ENCODE assay signal across 28 cellular contexts in genomic region chr20:49388790-49389189, GRCh38.
"Had no signal": no experiment of that assay in that cellular context is flagged by ENCODE, and none has a peak within 500 bp of the region (broad histone marks: within the 10 kb centered on the region; RNA-seq: fewer than 3 reads in every experiment).

No MANE protein-coding gene starts in this region.

- H3K36me3 ChIP-seq: esophagus squamous epithelium, thyroid gland had no signal

- ATAC-seq: activated naive CD8-positive, alpha-beta T cell treated with anti-CD3 and anti-CD28 coated beads, Interleukin-2, amount 50 U/mL, for 24 hours had no signal

- H3K27ac ChIP-seq: thyroid gland, VCaP had no signal

- H3K4me1 ChIP-seq: thyroid gland had no signal

- H3K4me3 ChIP-seq: esophagus squamous epithelium, lung, thyroid gland had no signal

- H3K4me1 Mint-ChIP-seq: activated naive CD4-positive, alpha-beta T cell treated with anti-CD3 and anti-CD28 coated beads, Interleukin-2, amount 10 ng/mL, durations not matched to agents 7 days and 5 days had no signal

- FAIRE-seq: bronchial epithelial cell, keratinocyte, urothelium cell line had no signal

- DNase-seq: activated CD4-positive, CD25-positive, alpha-beta regulatory T cell treated with anti-CD3 and anti-CD28 coated beads, Interleukin-2, amount 50 U/mL, for 72 hours; activated CD8-positive, alpha-beta memory T cell treated with anti-CD3 and anti-CD28 coated beads for 24 hours; activated CD8-positive, alpha-beta memory T cell treated with anti-CD3 and anti-CD28 coated beads, Interleukin-2, amount 50 U/mL, for 48 hours; activated effector memory CD4-positive, alpha-beta T cell treated with Interleukin-2 at 50 U/mL for 16 hours; activated naive CD4-positive, alpha-beta T cell treated with anti-CD3 and anti-CD28 coated beads, Interleukin-2, amount 10 ng/mL, durations not matched to agents 7 days and 5 days; activated naive CD8-positive, alpha-beta T cell treated with anti-CD3 and anti-CD28 coated beads, Interleukin-2, amount 50 U/mL, for 24 hours; activated T-cell treated with anti-CD3 and anti-CD28 coated beads, Interleukin-2, amount 50 U/mL, for 48 hours; aorta; cerebellar nuclear complex; effector CD8-positive, alpha-beta T cell; esophagus squamous epithelium; glutamatergic neuron; hypothalamus; nephron progenitor cell; nucleus accumbens; stimulated activated CD4-positive, alpha-beta T cell treated with anti-CD3 and anti-CD28 coated beads, Interleukin-12 subunit alpha, Interleukin-12 subunit beta, amount 100 ng/mL, for 4 hours; stimulated activated CD4-positive, alpha-beta T cell treated with anti-CD3 and anti-CD28 coated beads, Interleukin-1b, Interleukin-23, amount 100 ng/mL, for 48 hours; stimulated activated CD8-positive, alpha-beta memory T cell treated with anti-CD3 and anti-CD28 coated beads, Interleukin-4, amount 100 ng/mL, for 48 hours; stimulated activated naive CD4-positive, alpha-beta T cell; thyroid gland had no signal

- H3K36me3 Mint-ChIP-seq: activated naive CD4-positive, alpha-beta T cell treated with anti-CD3 and anti-CD28 coated beads, Interleukin-2, amount 10 ng/mL, durations not matched to agents 7 days and 5 days; mesothelial cell of epicardium had no signal

- H3K9me3 ChIP-seq: esophagus squamous epithelium, thyroid gland had no signal

- H3K9me3 Mint-ChIP-seq: activated naive CD4-positive, alpha-beta T cell treated with anti-CD3 and anti-CD28 coated beads, Interleukin-2, amount 10 ng/mL, durations not matched to agents 7 days and 5 days; activated naive CD8-positive, alpha-beta T cell treated with anti-CD3 and anti-CD28 coated beads, Interleukin-2, amount 50 U/mL, for 24 hours; mesothelial cell of epicardium; nephron progenitor cell; T-helper 1 cell treated with Interleukin-12 subunit alpha and Interleukin-12 subunit beta and Interleukin-4 antibody, amounts not matched to agents 30 μg/mL and 1 μg/mL, for 36 hours had no signal

- H3K27ac Mint-ChIP-seq: activated naive CD4-positive, alpha-beta T cell treated with anti-CD3 and anti-CD28 coated beads, Interleukin-2, amount 10 ng/mL, durations not matched to agents 7 days and 5 days; activated naive CD8-positive, alpha-beta T cell treated with anti-CD3 and anti-CD28 coated beads, Interleukin-2, amount 50 U/mL, for 24 hours; dendritic cell treated with granulocyte-macrophage colony-stimulating factor and Interleukin-4, amounts not matched to agents 40 ng/mL and 50 ng/mL, for 4 days; mesothelial cell of epicardium; nephron progenitor cell; T-helper 1 cell treated with Interleukin-12 subunit alpha and Interleukin-12 subunit beta and Interleukin-4 antibody, amounts not matched to agents 30 μg/mL and 1 μg/mL, for 36 hours had no signal

- H3K4me3 Mint-ChIP-seq: activated naive CD4-positive, alpha-beta T cell treated with anti-CD3 and anti-CD28 coated beads, Interleukin-2, amount 10 ng/mL, durations not matched to agents 7 days and 5 days; activated naive CD8-positive, alpha-beta T cell treated with anti-CD3 and anti-CD28 coated beads, Interleukin-2, amount 50 U/mL, for 24 hours; dendritic cell treated with granulocyte-macrophage colony-stimulating factor and Interleukin-4, amounts not matched to agents 40 ng/mL and 50 ng/mL, for 4 days; mesothelial cell of epicardium; nephron progenitor cell; T-helper 1 cell treated with Interleukin-12 subunit alpha and Interleukin-12 subunit beta and Interleukin-4 antibody, amounts not matched to agents 30 μg/mL and 1 μg/mL, for 36 hours had no signal

- H3K27me3 ChIP-seq: thyroid gland had no signal
